Comparison of ENCODE assay signal across 17 cellular contexts in genomic region chr2:240707046-240707756, GRCh38. TPM values are rescaled to one million over a fixed set of nuclear protein-coding genes. Genes with fewer than 3 reads are reported as not detected.
DNase-seq lines count a peak whose midpoint lies in the region; ATAC-seq, FAIRE-seq and TF ChIP-seq lines count a peak whose summit lies in the region.
"Had no signal": no experiment of that assay in that cellular context is flagged by ENCODE, and none has a peak within 500 bp of the region (broad histone marks: within the 10 kb centered on the region; RNA-seq: fewer than 3 reads in every experiment).

No MANE protein-coding gene starts in this region.

- no peak overlapping the region for H3K4me2 ChIP-seq in HepG2 (ENCODE audit: low read depth, low read length)
- H3K4me2 ChIP-seq: A549 had no signal

- H3K4me1 Mint-ChIP-seq in chondrocyte (ENCODE audit: low read depth) = no peaks in the 10 kb centered on the region

- TF ChIP-seq CTCF in heart right ventricle (IDR thresholded peaks at IDR 0.05) (no peak), chondrocyte (IDR thresholded peaks at IDR 0.05) (no peak), HepG2 (CRISPR knock-in tag; IDR thresholded peaks at IDR 0.05) (no peak), spleen (IDR thresholded peaks at IDR 0.05 in 8 of 11, conservative IDR thresholded peaks at IDR 0.05 in 3 of 11) (no peak)

- H2AFZ ChIP-seq in HepG2 (ENCODE audit: low read length) = no peak overlapping the region

- POLR2A ChIA-PET in HepG2 (lab: Yijun Ruan, JAX) = no interaction called here

- WGBS in heart right ventricle, 2 donors = 66 to 68% methylated on average over 15 of the region's 15 CpGs
- 28% methylated on average over 15 of the region's 15 CpGs for WGBS in HepG2 (ENCODE audit: low lambda C conversion rate)
- 68 to 79% (median 78%) methylated on average over 14 to 15 of the region's 15 CpGs for WGBS in spleen, 5 donors

- H3K27ac ChIP-seq in heart right ventricle = no peak overlapping the region
- no peak overlapping the region for H3K27ac ChIP-seq in HepG2 (ENCODE audit: extremely low read length, insufficient read depth, low read length)
- no peak overlapping the region for H3K27ac ChIP-seq in spleen
- H3K27ac ChIP-seq: A549, C4-2B had no signal

- ATAC-seq in left ventricle myocardium superior (no peak), heart right ventricle (no peak), HepG2 (no peak), HG03039 (IDR thresholded peaks at IDR 0.05; ENCODE audit: unreplicated experiment) (no peak), GM19395 (IDR thresholded peaks at IDR 0.05; ENCODE audit: unreplicated experiment) (no peak)
- ATAC-seq: A549 had no signal

- H3K27me3 ChIP-seq in heart right ventricle (peaks cover 0 to 78% (median 28%) of the 10 kb centered on the region in 7 donors), HepG2 (ENCODE audit: control insufficient read depth in 1 of 2, insufficient read depth in 2 of 2, low read length in 2 of 2) (peaks cover 37 to 87% of the 10 kb centered on the region in 2 experiments), spleen (replicated peaks in 1 of 7) (peaks cover 0 to 60% (median 0%) of the 10 kb centered on the region in 7 donors)
- H3K27me3 ChIP-seq: BE2C had no signal

- CTCF ChIA-PET in HepG2 (lab: Yijun Ruan, JAX; ENCODE audit: low intra/inter-chr PET ratio, low total read pairs) = no interaction called here

- TF ChIP-seq POLR2A in HepG2 (IDR thresholded peaks at IDR 0.05; ENCODE audit: insufficient read depth in 1 of 2, low read depth in 2 of 2, low read length in 2 of 2) = no peak
- no peak for TF ChIP-seq POLR2A in spleen (IDR thresholded peaks at IDR 0.05)

- TF ChIP-seq RAD21 in HepG2 (CRISPR knock-in tag; IDR thresholded peaks at IDR 0.05) = no peak

- intact Hi-C loops in left ventricle myocardium superior (cut with micrococcal nuclease) = no loop called here
- intact Hi-C loops in heart right ventricle (cut with DNase I) = loop anchor here in 5 of 10 donors (5.0 to 10.0 kb wide), 3 partner anchors 182 to 195 kb away; no protein-coding TSS in a partner anchor
- intact Hi-C loops in HepG2 (cut with micrococcal nuclease; ENCODE audit: unreplicated experiment) = no loop called here
- intact Hi-C loops in spleen (cut with DNase I; ENCODE audit: low total_unique reads) = no loop called here

- no peaks in the 10 kb centered on the region for H3K9me3 Mint-ChIP-seq in chondrocyte (ENCODE audit: low read depth)
- H3K9me3 Mint-ChIP-seq: CD4-positive, alpha-beta memory T cell had no signal

- peaks cover 0 to 5% (median 0%) of the 10 kb centered on the region in 9 donors for H3K4me1 ChIP-seq in heart right ventricle
- no peaks in the 10 kb centered on the region for H3K4me1 ChIP-seq in HepG2 (ENCODE audit: insufficient read depth, low read length)
- H3K4me1 ChIP-seq in spleen = peaks cover 0 to 12% (median 0%) of the 10 kb centered on the region in 6 donors
- H3K4me1 ChIP-seq: A549, BE2C, HAP-1 had no signal

- H3K79me2 ChIP-seq in HepG2 (ENCODE audit: insufficient read depth, low read length) = no peaks in the 10 kb centered on the region

- TF ChIP-seq EP300 in HepG2 (IDR thresholded peaks at IDR 0.05; ENCODE audit: low read depth in 2 of 2, low read length in 2 of 2) (no peak), HepG2 (CRISPR knock-in tag; IDR thresholded peaks at IDR 0.05; ENCODE audit: borderline replicate concordance) (no peak)

- in situ Hi-C loops in HepG2 (cut with HindIII; ENCODE audit: extremely low pct_ligation_motif_present, low pct_unique_long_range_greater_than_20kb) = loop anchor here (10.0 kb wide), 1 partner anchor 182 kb away; no protein-coding TSS in a partner anchor

- no peak overlapping the region for H3K27ac Mint-ChIP-seq in chondrocyte (ENCODE audit: unreplicated experiment)

- no peak overlapping the region for H3K4me3 Mint-ChIP-seq in chondrocyte (ENCODE audit: unreplicated experiment)
- H3K4me3 Mint-ChIP-seq: CD4-positive, alpha-beta memory T cell had no signal

- H4K20me1 ChIP-seq in HepG2 (ENCODE audit: insufficient read depth, low read length) = no peaks in the 10 kb centered on the region

- no peak overlapping the region for H3K4me3 ChIP-seq in heart right ventricle
- no peak overlapping the region for H3K4me3 ChIP-seq in HepG2 (replicated peaks in 1 of 3; ENCODE audit: insufficient read depth in 1 of 3, low read depth in 2 of 3, low read length in 3 of 3)
- no peak overlapping the region for H3K4me3 ChIP-seq in spleen
- H3K4me3 ChIP-seq: A549, HAP-1 had no signal

- H3K36me3 Mint-ChIP-seq in chondrocyte (ENCODE audit: low read depth) = peaks cover 3% of the 10 kb centered on the region
- H3K36me3 Mint-ChIP-seq: CD4-positive, alpha-beta memory T cell had no signal

- FAIRE-seq in HepG2 (lab: Jason Lieb, UNC) = no peak
- FAIRE-seq: A549, GM12891, H1, HTR-8/SVneo had no signal

- DNase-seq in left ventricle myocardium superior (peak; percentile 14), heart right ventricle (no peak), chondrocyte (ENCODE audit: low spot score) (peak; percentile 56), HepG2 (ENCODE audit: low spot score) (no peak), spleen (peak; percentile 43)
- DNase-seq: BE2C; CD4-positive, alpha-beta memory T cell; DMS79 had no signal

- H3K27me3 Mint-ChIP-seq in chondrocyte (ENCODE audit: low read depth) = peaks cover 54% of the 10 kb centered on the region

- BruUV-seq in HepG2 (replicated peaks; lab: Mats Ljungman, UMichigan) = no TSS peak

- no peaks in the 10 kb centered on the region for H3K36me3 ChIP-seq in heart right ventricle
- H3K36me3 ChIP-seq in HepG2 (replicated peaks in 1 of 2; ENCODE audit: control insufficient read depth in 1 of 2, insufficient read depth in 2 of 2, low read length in 2 of 2) = no peaks in the 10 kb centered on the region
- H3K36me3 ChIP-seq in spleen = no peaks in the 10 kb centered on the region
- H3K36me3 ChIP-seq: BE2C, HAP-1 had no signal

- H3K9ac ChIP-seq in HepG2 (ENCODE audit: insufficient read depth, low read depth, low read length) = no peak overlapping the region

- H3K9me3 ChIP-seq in heart right ventricle = no peaks in the 10 kb centered on the region
- H3K9me3 ChIP-seq in HepG2 (ENCODE audit: low read length) = no peaks in the 10 kb centered on the region
- no peaks in the 10 kb centered on the region for H3K9me3 ChIP-seq in spleen
- H3K9me3 ChIP-seq: A549, BE2C, HAP-1 had no signal

RNA-seq across cellular contexts. Expression of gene AQP12A, which starts 15.5 kb away (rescaled TPM):
- total RNA-seq in left ventricle myocardium superior = not detected
- not detected for total RNA-seq in heart right ventricle
- polyA plus RNA-seq in heart right ventricle = not detected
- total RNA-seq in chondrocyte = not detected in 3 replicates
- total RNA-seq in HepG2 (2016; rRNA removed; fragmentation: Illumina TruSeq; extraction: Trizol) = not detected in 2 replicates
- not detected in 2 replicates for total RNA-seq in HepG2 (2016; cell fraction: cytosol; rRNA removed; fragmentation: Illumina TruSeq; extraction: Trizol; ENCODE audit: low read depth)
- not detected in 2 replicates for total RNA-seq in HepG2 (2016; cell fraction: insoluble cytoplasmic fraction; rRNA removed; fragmentation: Illumina TruSeq; extraction: Trizol)
- total RNA-seq in HepG2 (2016; cell fraction: membrane; rRNA removed; fragmentation: Illumina TruSeq; extraction: Trizol) = not detected in 2 replicates
- not detected in 2 replicates for total RNA-seq in HepG2 (2016; cell fraction: nucleus; rRNA removed; fragmentation: Illumina TruSeq; extraction: Trizol)
- polyA plus RNA-seq in HepG2 (2011; rRNA removed) = 0.20 TPM in 1 of 2 replicates, not detected in the other
- polyA plus RNA-seq in HepG2 (2011; cell fraction: cytosol; rRNA removed) = not detected in 2 replicates
- not detected in 2 replicates for polyA plus RNA-seq in HepG2 (2011; cell fraction: nucleus; rRNA removed)
- polyA plus RNA-seq in HepG2 (2012) = not detected in 2 replicates
- polyA plus RNA-seq in HepG2 (2016; cell fraction: cytosol; fragmentation: Illumina TruSeq; extraction: Trizol; ENCODE audit: low read depth) = not detected in 2 replicates
- not detected in 2 replicates for polyA plus RNA-seq in HepG2 (2016; cell fraction: insoluble cytoplasmic fraction; fragmentation: Illumina TruSeq; extraction: Trizol; ENCODE audit: low read depth)
- not detected in 2 replicates for polyA plus RNA-seq in HepG2 (2016; cell fraction: membrane; fragmentation: Illumina TruSeq; extraction: Trizol; ENCODE audit: low read depth)
- not detected in 2 replicates for polyA plus RNA-seq in HepG2 (2016; cell fraction: nucleus; fragmentation: Illumina TruSeq; extraction: Trizol; ENCODE audit: insufficient read depth, low read depth)
- polyA minus RNA-seq in HepG2 (2011; rRNA and poly(A)+ RNA removed; ENCODE audit: low replicate concordance) = 0.30 TPM in 1 of 2 replicates, not detected in the other
- polyA minus RNA-seq in HepG2 (2011; cell fraction: cytosol; rRNA and poly(A)+ RNA removed) = not detected in 2 replicates
- polyA minus RNA-seq in HepG2 (2011; cell fraction: nucleus; rRNA and poly(A)+ RNA removed) = not detected in 2 replicates
- 1 to 10 TPM in 1 of 7 donors, not detected in 6; 1.6 TPM for total RNA-seq in spleen
- 1 to 10 TPM in 1 of 3 donors, not detected in 2; 1.8 TPM for polyA plus RNA-seq in spleen
- total RNA-seq: CD4-positive, alpha-beta memory T cell; H1 had no signal
- polyA plus RNA-seq: A549; AG04450; CD4-positive, alpha-beta memory T cell; H1 had no signal

RNA-seq across cellular contexts. Expression of gene AQP12B, which starts 24.5 kb away (rescaled TPM):
- total RNA-seq in left ventricle myocardium superior (not detected), heart right ventricle (not detected), chondrocyte (not detected in 3 replicates), HepG2 (2016; rRNA removed; fragmentation: Illumina TruSeq; extraction: Trizol) (not detected in 2 replicates), spleen (under 1 TPM in 1 of 7 donors, not detected in 6; 0.95 TPM)
- polyA plus RNA-seq in heart right ventricle (under 1 TPM in 1 of 2 donors, not detected in 1; 0.03 TPM), HepG2 (2011; rRNA removed) (not detected in 2 replicates), spleen (1 to 10 TPM in 1 of 3 donors, under 1 TPM in 1, not detected in 1; 0.03 to 1.8 TPM)
- total RNA-seq in HepG2 (2016; cell fraction: cytosol; rRNA removed; fragmentation: Illumina TruSeq; extraction: Trizol; ENCODE audit: low read depth) = not detected in 2 replicates
- not detected in 2 replicates for total RNA-seq in HepG2 (2016; cell fraction: insoluble cytoplasmic fraction; rRNA removed; fragmentation: Illumina TruSeq; extraction: Trizol)
- not detected in 2 replicates for total RNA-seq in HepG2 (2016; cell fraction: membrane; rRNA removed; fragmentation: Illumina TruSeq; extraction: Trizol)
- total RNA-seq in HepG2 (2016; cell fraction: nucleus; rRNA removed; fragmentation: Illumina TruSeq; extraction: Trizol) = 0.13 TPM in 1 of 2 replicates, not detected in the other
- not detected in 2 replicates for polyA plus RNA-seq in HepG2 (2011; cell fraction: cytosol; rRNA removed)
- polyA plus RNA-seq in HepG2 (2011; cell fraction: nucleus; rRNA removed) = 0.09 and 0.10 TPM in 2 replicates
- not detected in 2 replicates for polyA plus RNA-seq in HepG2 (2012)
- not detected in 2 replicates for polyA plus RNA-seq in HepG2 (2016; cell fraction: cytosol; fragmentation: Illumina TruSeq; extraction: Trizol; ENCODE audit: low read depth)
- not detected in 2 replicates for polyA plus RNA-seq in HepG2 (2016; cell fraction: insoluble cytoplasmic fraction; fragmentation: Illumina TruSeq; extraction: Trizol; ENCODE audit: low read depth)
- not detected in 2 replicates for polyA plus RNA-seq in HepG2 (2016; cell fraction: membrane; fragmentation: Illumina TruSeq; extraction: Trizol; ENCODE audit: low read depth)
- not detected in 2 replicates for polyA plus RNA-seq in HepG2 (2016; cell fraction: nucleus; fragmentation: Illumina TruSeq; extraction: Trizol; ENCODE audit: insufficient read depth, low read depth)
- polyA minus RNA-seq in HepG2 (2011; rRNA and poly(A)+ RNA removed; ENCODE audit: low replicate concordance) = 0.10 TPM in 1 of 2 replicates, not detected in the other
- not detected in 2 replicates for polyA minus RNA-seq in HepG2 (2011; cell fraction: cytosol; rRNA and poly(A)+ RNA removed)
- not detected in 2 replicates for polyA minus RNA-seq in HepG2 (2011; cell fraction: nucleus; rRNA and poly(A)+ RNA removed)
- total RNA-seq: CD4-positive, alpha-beta memory T cell; H1 had no signal
- polyA plus RNA-seq: A549; AG04450; CD4-positive, alpha-beta memory T cell; H1 had no signal

Comparison
In these comparisons a context has a peak if more than half of its experiments do, and no peak if none do; other contexts are left out.
1. DNase-seq: peak in left ventricle myocardium superior (single experiment), chondrocyte (single experiment) and spleen (single experiment); none in heart right ventricle (0 of 2) and HepG2 (single experiment).